8 cellular contexts compared by ENCODE assay signal in the genomic region with DNA sequence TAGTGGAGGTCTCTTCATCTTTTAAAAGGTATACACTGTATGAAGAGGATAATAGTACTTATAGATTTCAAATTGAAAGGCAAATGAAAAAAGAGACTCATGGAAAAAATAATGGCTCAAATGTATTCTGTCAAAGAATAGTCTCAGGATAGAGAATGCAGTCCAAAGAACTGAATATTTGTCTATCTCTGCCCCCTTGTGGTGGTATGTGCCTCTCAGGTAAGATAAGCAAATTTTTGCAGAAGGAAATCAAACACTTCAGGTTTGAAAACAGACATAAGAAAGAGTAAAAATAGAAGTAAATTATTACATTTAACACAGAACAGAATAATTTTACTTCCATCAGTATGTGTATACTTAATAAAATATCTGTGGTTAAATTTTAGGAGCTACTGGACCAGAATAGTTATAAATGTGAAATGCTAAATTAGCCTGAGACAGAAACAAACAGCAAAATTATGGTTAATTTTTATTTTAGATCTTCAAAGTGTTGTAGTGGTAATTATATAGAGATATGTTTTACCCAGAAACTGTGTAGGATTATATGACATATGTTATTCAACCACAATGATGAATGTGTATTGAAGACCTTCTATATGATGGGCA.
DNase-seq lines count a peak whose midpoint lies in the region; ATAC-seq and TF ChIP-seq lines count a peak whose summit lies in the region.

No MANE protein-coding gene starts in this region.

- H3K4me3 Mint-ChIP-seq in activated T-cell treated with anti-CD3 and anti-CD28 coated beads, Interleukin-2, amount 50 U/mL, for 4 hours, result no peak overlapping the region
- no peak overlapping the region for H3K4me3 Mint-ChIP-seq in activated T-cell treated with anti-CD3 and anti-CD28 coated beads, Interleukin-2, amount 50 U/mL, for 24 hours

- no peaks in the 10 kb centered on the region for H3K9me3 Mint-ChIP-seq in activated T-cell treated with anti-CD3 and anti-CD28 coated beads, Interleukin-2, amount 50 U/mL, for 4 hours
- H3K9me3 Mint-ChIP-seq in activated T-cell treated with anti-CD3 and anti-CD28 coated beads, Interleukin-2, amount 50 U/mL, for 24 hours, result no peaks in the 10 kb centered on the region

- intact Hi-C loops in mucosa of descending colon (cut with DNase I, micrococcal nuclease), result no loop called here

- peaks cover 3% of the 10 kb centered on the region for H3K27me3 Mint-ChIP-seq in activated T-cell treated with anti-CD3 and anti-CD28 coated beads, Interleukin-2, amount 50 U/mL, for 4 hours (ENCODE audit: low read depth)
- H3K27me3 Mint-ChIP-seq in activated T-cell treated with anti-CD3 and anti-CD28 coated beads, Interleukin-2, amount 50 U/mL, for 24 hours, result peaks cover 8% of the 10 kb centered on the region

- no peak overlapping the region for H3K4me3 ChIP-seq in epithelial cell of esophagus (ENCODE audit: low read length)
- H3K4me3 ChIP-seq in mucosa of descending colon, result no peak overlapping the region

- no peaks in the 10 kb centered on the region for H3K36me3 ChIP-seq in mucosa of descending colon (ENCODE audit: low read depth)

- peak in 1 of 2 donors; percentile 43 for ATAC-seq in activated T-cell treated with anti-CD3 and anti-CD28 coated beads, Interleukin-2, amount 50 U/mL, for 4 hours
- ATAC-seq in mucosa of descending colon, result peak; percentile 69

- no peaks in the 10 kb centered on the region for H3K36me3 Mint-ChIP-seq in activated T-cell treated with anti-CD3 and anti-CD28 coated beads, Interleukin-2, amount 50 U/mL, for 4 hours (ENCODE audit: insufficient read depth)
- H3K36me3 Mint-ChIP-seq in activated T-cell treated with anti-CD3 and anti-CD28 coated beads, Interleukin-2, amount 50 U/mL, for 24 hours (ENCODE audit: low read depth), result no peaks in the 10 kb centered on the region

- H3K27ac Mint-ChIP-seq in activated T-cell treated with anti-CD3 and anti-CD28 coated beads, Interleukin-2, amount 50 U/mL, for 24 hours, result no peak overlapping the region

- H3K4me1 Mint-ChIP-seq in activated T-cell treated with anti-CD3 and anti-CD28 coated beads, Interleukin-2, amount 50 U/mL, for 4 hours (ENCODE audit: low read depth), result no peaks in the 10 kb centered on the region
- H3K4me1 Mint-ChIP-seq in activated T-cell treated with anti-CD3 and anti-CD28 coated beads, Interleukin-2, amount 50 U/mL, for 24 hours (ENCODE audit: low read depth), result no peaks in the 10 kb centered on the region

- H3K9me3 ChIP-seq in mucosa of descending colon, result no peaks in the 10 kb centered on the region

- peak; percentile 15 for DNase-seq in activated T-cell treated with anti-CD3 and anti-CD28 coated beads, Interleukin-2, amount 50 U/mL, for 4 hours
- no peak for DNase-seq in activated T-cell treated with anti-CD3 and anti-CD28 coated beads, Interleukin-2, amount 50 U/mL, for 24 hours
- DNase-seq in H4 (ENCODE audit: low spot score) (peak; percentile 43), NCI-H1105 treated with DMSO at 0.1 percent for 48 hours (lab: John Stamatoyannopoulos, UW) (peak; percentile 85), SW480 (ENCODE audit: low spot score) (peak; percentile 54), epithelial cell of esophagus (ENCODE audit: low read depth) (peak; percentile 71), mucosa of descending colon (peak in 1 of 3 donors; percentile 89), D341Med (ENCODE audit: low spot score) (no peak)

- TF ChIP-seq CTCF in epithelial cell of esophagus (IDR thresholded peaks at IDR 0.05; ENCODE audit: insufficient read depth, low read depth, low read length, missing control alignments) (peak; percentile 71), mucosa of descending colon (IDR thresholded peaks at IDR 0.05) (no peak)

- no peaks in the 10 kb centered on the region for H3K4me1 ChIP-seq in mucosa of descending colon (ENCODE audit: low read depth)

Comparison
In these comparisons a context has a peak if more than half of its experiments do, and no peak if none do; other contexts are left out.
1. DNase-seq: peak in activated T-cell treated with anti-CD3 and anti-CD28 coated beads, Interleukin-2, amount 50 U/mL, for 4 hours (single experiment), H4 (single experiment), NCI-H1105 treated with DMSO at 0.1 percent for 48 hours (single experiment), SW480 (single experiment) and epithelial cell of esophagus (single experiment); none in activated T-cell treated with anti-CD3 and anti-CD28 coated beads, Interleukin-2, amount 50 U/mL, for 24 hours (single experiment) and D341Med (single experiment).